8 cellular contexts compared by ENCODE assay signal in the genomic region with DNA sequence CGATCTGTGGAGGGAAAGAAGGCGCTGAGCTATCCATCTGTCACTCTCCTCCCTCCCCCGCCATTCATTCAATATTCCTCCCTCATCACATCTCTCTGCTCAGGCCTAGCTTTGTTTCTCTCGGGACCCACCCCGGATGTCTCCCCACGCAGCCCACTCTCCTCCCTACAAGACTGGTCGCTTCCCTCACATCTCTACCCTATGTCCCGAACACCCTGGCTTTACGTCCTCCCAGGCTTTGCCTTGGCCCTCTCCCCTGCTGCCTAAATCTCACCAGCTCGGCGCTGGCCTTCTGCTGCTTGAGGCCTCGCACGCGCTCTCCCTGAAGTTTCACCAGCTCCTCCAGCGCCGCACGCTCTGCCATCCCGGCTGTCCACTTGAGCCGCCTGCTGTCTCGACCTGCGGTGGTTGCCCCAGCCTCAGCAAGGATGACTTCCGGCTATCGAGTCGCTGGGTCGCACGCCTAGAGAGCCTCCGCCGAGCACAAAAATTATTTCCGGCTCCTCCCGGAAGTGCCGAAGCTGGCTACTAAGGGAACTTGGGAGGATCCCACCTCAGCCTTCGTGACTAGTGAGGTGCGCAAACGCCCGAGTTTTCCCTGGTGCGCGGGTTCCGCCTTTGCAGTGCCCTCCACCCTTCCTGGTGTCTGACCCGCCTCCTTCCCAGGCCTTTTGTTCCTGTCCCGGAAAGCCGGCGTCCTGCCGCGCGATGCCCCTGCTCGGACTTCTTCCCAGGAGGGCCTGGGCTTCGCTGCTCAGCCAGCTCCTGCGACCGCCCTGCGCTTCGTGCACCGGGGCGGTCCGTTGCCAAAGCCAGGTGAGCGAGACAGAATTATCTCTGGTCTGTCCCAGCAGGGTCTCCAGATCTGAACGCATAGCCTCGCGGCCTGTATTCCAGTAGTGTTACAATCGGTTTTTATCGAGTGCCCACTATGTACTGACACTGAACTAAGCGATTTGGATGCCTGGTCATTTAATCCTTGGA. TPM values are rescaled to one million over a fixed set of nuclear protein-coding genes. Genes with fewer than 3 reads are reported as not detected.
DNase-seq lines count a peak whose midpoint lies in the region; ATAC-seq and TF ChIP-seq lines count a peak whose summit lies in the region.

A gene with protein sequence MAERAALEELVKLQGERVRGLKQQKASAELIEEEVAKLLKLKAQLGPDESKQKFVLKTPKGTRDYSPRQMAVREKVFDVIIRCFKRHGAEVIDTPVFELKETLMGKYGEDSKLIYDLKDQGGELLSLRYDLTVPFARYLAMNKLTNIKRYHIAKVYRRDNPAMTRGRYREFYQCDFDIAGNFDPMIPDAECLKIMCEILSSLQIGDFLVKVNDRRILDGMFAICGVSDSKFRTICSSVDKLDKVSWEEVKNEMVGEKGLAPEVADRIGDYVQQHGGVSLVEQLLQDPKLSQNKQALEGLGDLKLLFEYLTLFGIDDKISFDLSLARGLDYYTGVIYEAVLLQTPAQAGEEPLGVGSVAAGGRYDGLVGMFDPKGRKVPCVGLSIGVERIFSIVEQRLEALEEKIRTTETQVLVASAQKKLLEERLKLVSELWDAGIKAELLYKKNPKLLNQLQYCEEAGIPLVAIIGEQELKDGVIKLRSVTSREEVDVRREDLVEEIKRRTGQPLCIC (minus strand): TSS at position 430 of the 984 bp plus-strand sequence. CDS start 66 bp downstream, at position 364.
A gene with protein sequence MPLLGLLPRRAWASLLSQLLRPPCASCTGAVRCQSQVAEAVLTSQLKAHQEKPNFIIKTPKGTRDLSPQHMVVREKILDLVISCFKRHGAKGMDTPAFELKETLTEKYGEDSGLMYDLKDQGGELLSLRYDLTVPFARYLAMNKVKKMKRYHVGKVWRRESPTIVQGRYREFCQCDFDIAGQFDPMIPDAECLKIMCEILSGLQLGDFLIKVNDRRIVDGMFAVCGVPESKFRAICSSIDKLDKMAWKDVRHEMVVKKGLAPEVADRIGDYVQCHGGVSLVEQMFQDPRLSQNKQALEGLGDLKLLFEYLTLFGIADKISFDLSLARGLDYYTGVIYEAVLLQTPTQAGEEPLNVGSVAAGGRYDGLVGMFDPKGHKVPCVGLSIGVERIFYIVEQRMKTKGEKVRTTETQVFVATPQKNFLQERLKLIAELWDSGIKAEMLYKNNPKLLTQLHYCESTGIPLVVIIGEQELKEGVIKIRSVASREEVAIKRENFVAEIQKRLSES (plus strand): TSS at position 515 of the 984 bp plus-strand sequence. CDS start 194 bp downstream, at position 709.

- H3K27me3 ChIP-seq in rectal smooth muscle tissue (ENCODE audit: control insufficient read depth, insufficient read depth, low read length) (no peaks in the 10 kb centered on the region), aorta (ENCODE audit: control insufficient read depth in 1 of 2, insufficient read depth in 2 of 2, low read length in 1 of 2) (no peaks in the 10 kb centered on the region)

- peak within 1 kb of the TSS; percentile 93 for H3K9ac ChIP-seq in rectal smooth muscle tissue (ENCODE audit: low read length)

- peak; percentile 97 for ATAC-seq in GM18502 (IDR thresholded peaks at IDR 0.05; ENCODE audit: poor library complexity, unreplicated experiment)
- ATAC-seq in HG02943 (IDR thresholded peaks at IDR 0.05; ENCODE audit: low read depth, unreplicated experiment): peak; percentile 98
- peak; percentile 97 for ATAC-seq in aorta (ENCODE audit: low FRiP score)

- DNase-seq in NCI-H187 treated with DMSO at 0.1 percent for 48 hours (lab: John Stamatoyannopoulos, UW) (peak; percentile 63), T-helper 22 cell (ENCODE audit: low read depth) (peak; percentile 79), astrocyte of the cerebellum (ENCODE audit: low read depth) (peak; percentile 82), hepatic stellate cell (ENCODE audit: low spot score) (peak; percentile 95), aorta (peak; percentile 94 to 95)

- no peak for TF ChIP-seq CTCF in astrocyte of the cerebellum (IDR thresholded peaks at IDR 0.05; ENCODE audit: low read depth, low read length, missing control alignments)

- in situ Hi-C loops in astrocyte of the cerebellum (cut with HindIII; ENCODE audit: low sequenced_read_pairs): no loop called here

- 0% methylated on average over 58 to 61 of the region's 61 CpGs for WGBS in aorta, 2 donors

- H3K9me3 ChIP-seq in aorta (ENCODE audit: control insufficient read depth, low read length): no peaks in the 10 kb centered on the region

- H3K27ac ChIP-seq in rectal smooth muscle tissue (ENCODE audit: low read depth, low read length) (peak within 1 kb of the TSS; percentile 80), aorta (ENCODE audit: low read depth in 1 of 2, low read length in 2 of 2) (peak within 1 kb of the TSS in 1 of 2 donors; percentile 82)

- peak within 1 kb of the TSS; percentile 95 for H3K4me3 ChIP-seq in astrocyte of the cerebellum (ENCODE audit: low read depth, low read length)
- H3K4me3 ChIP-seq in rectal smooth muscle tissue (ENCODE audit: low read length): peak within 1 kb of the TSS; percentile 98
- H3K4me3 ChIP-seq in aorta (ENCODE audit: low read length in 2 of 2): peak within 1 kb of the TSS; percentile 59 to 93

- H3K4me1 ChIP-seq in rectal smooth muscle tissue (ENCODE audit: control insufficient read depth, insufficient read depth, low read length) (peaks cover 12% of the 10 kb centered on the region), aorta (ENCODE audit: control insufficient read depth in 1 of 2, insufficient read depth in 2 of 2, low read length in 2 of 2) (peaks cover 0 to 3% of the 10 kb centered on the region in 2 donors)

- H3K36me3 ChIP-seq in rectal smooth muscle tissue (ENCODE audit: control insufficient read depth, insufficient read depth, low read length) (peaks cover 15% of the 10 kb centered on the region), aorta (ENCODE audit: control insufficient read depth in 1 of 2, insufficient read depth in 2 of 2, low read length in 1 of 2) (peaks cover 0 to 7% of the 10 kb centered on the region in 2 donors)

- intact Hi-C loops in aorta (cut with DNase I): loop anchor here (1.0 to 5.0 kb wide), 3 partner anchors 8 to 44 kb away; a partner anchor contains a TSS

RNA-seq across cellular contexts. Expression of the first gene that starts in this region (rescaled TPM):
- total RNA-seq in aorta: 10 to 100 TPM; 48.6 to 49.3 TPM
- 10 to 100 TPM; 35.1 to 74.6 TPM for polyA plus RNA-seq in aorta

RNA-seq across cellular contexts. Expression of the second gene that starts in this region (rescaled TPM):
- total RNA-seq in aorta: 10 to 100 TPM; 21.3 to 33.0 TPM
- polyA plus RNA-seq in aorta: 10 to 100 TPM; 14.4 to 27.6 TPM
